24 cellular contexts compared by ENCODE assay signal in the genomic region with DNA sequence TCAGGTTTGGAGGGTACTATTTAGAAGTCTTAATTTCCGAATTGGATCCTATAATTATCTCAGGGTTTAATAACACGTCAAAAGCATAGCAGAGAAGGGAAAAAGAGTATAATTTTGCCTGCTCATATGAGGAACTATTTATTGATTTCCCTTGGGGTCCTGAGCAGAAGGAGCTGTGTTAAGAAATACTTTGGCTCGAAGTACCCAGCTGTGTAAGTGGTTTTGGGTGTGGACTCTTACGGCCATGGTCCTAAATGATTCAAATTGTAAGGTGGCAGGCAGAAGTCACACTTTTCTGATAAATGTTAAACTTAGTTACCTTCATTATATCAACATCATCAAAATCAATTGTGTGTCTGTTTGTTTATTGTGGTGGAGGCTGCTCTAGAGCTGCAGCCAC.
"Had no signal": no experiment of that assay in that cellular context is flagged by ENCODE, and none has a peak within 500 bp of the region (broad histone marks: within the 10 kb centered on the region; RNA-seq: fewer than 3 reads in every experiment).

No MANE protein-coding gene starts in this region.

- H3K4me3 ChIP-seq: heart right ventricle, lung, skin epidermis, uterus had no signal

- H3K27ac Mint-ChIP-seq: activated CD4-positive, alpha-beta T cell treated with anti-CD3 and anti-CD28 coated beads for 36 hours; activated naive CD4-positive, alpha-beta T cell treated with anti-CD3 and anti-CD28 coated beads, Interleukin-2, amount 50 U/mL, for 72 hours; activated T-cell treated with anti-CD3 and anti-CD28 coated beads, Interleukin-2, amount 50 U/mL, for 72 hours; dendritic cell treated with granulocyte-macrophage colony-stimulating factor and Interleukin-4, amounts not matched to agents 40 ng/mL and 50 ng/mL, for 4 days; endodermal cell; natural killer cell; stimulated activated naive CD8-positive, alpha-beta T cell treated with anti-CD3 and anti-CD28 coated beads, Interleukin-15, Interleukin-2, amounts not matched to agents 100 ng/mL and 50 ng/mL, for 24 hours; T-helper 2 cell treated with Interferon-gamma antibody and Interleukin-4, amounts not matched to agents 5 μg/mL and 100 μg/mL, for 36 hours; type B pancreatic cell had no signal

- H3K27ac ChIP-seq: heart right ventricle, skin epidermis, uterus had no signal

- H3K27me3 Mint-ChIP-seq: central memory CD8-positive, alpha-beta T cell; dendritic cell treated with granulocyte-macrophage colony-stimulating factor and Interleukin-4, amounts not matched to agents 40 ng/mL and 50 ng/mL, for 4 days; stimulated activated naive CD8-positive, alpha-beta T cell treated with anti-CD3 and anti-CD28 coated beads, Interleukin-15, Interleukin-2, amounts not matched to agents 100 ng/mL and 50 ng/mL, for 24 hours had no signal

- ATAC-seq: activated CD4-positive, alpha-beta T cell treated with anti-CD3 and anti-CD28 coated beads for 36 hours; activated naive CD4-positive, alpha-beta T cell treated with anti-CD3 and anti-CD28 coated beads, Interleukin-2, amount 50 U/mL, for 72 hours; activated T-cell treated with anti-CD3 and anti-CD28 coated beads, Interleukin-2, amount 50 U/mL, for 72 hours; esophagus mucosa; heart right ventricle; natural killer cell had no signal

- H3K4me1 Mint-ChIP-seq: activated CD4-positive, alpha-beta T cell treated with anti-CD3 and anti-CD28 coated beads for 36 hours; central memory CD8-positive, alpha-beta T cell; natural killer cell had no signal

- H3K36me3 ChIP-seq: heart right ventricle, uterus had no signal

- H3K4me1 ChIP-seq: heart right ventricle, uterus had no signal

- H3K9me3 ChIP-seq: heart right ventricle, uterus had no signal

- DNase-seq: activated CD4-positive, alpha-beta T cell treated with anti-CD3 and anti-CD28 coated beads for 36 hours; activated CD4-positive, CD25-positive, alpha-beta regulatory T cell; activated naive CD4-positive, alpha-beta T cell; activated T-cell treated with anti-CD3 and anti-CD28 coated beads for 4 hours; activated T-cell treated with anti-CD3 and anti-CD28 coated beads, Interleukin-2, amount 50 U/mL, for 72 hours; endodermal cell; foreskin fibroblast; heart right ventricle; mesendoderm; natural killer cell; posterior cingulate gyrus; stimulated activated CD4-positive, alpha-beta T cell treated with anti-CD3 and anti-CD28 coated beads, Interleukin-12 subunit alpha, Interleukin-12 subunit beta, amount 100 ng/mL, for 4 hours; stimulated activated CD4-positive, alpha-beta T cell treated with anti-CD3 and anti-CD28 coated beads, Interleukin-4, amount 100 ng/mL, for 1 hour; substantia nigra; uterus had no signal

- H3K27me3 ChIP-seq: uterus had no signal

- H3K4me3 Mint-ChIP-seq: activated CD4-positive, alpha-beta T cell treated with anti-CD3 and anti-CD28 coated beads for 36 hours; activated T-cell treated with anti-CD3 and anti-CD28 coated beads, Interleukin-2, amount 50 U/mL, for 72 hours; central memory CD8-positive, alpha-beta T cell; dendritic cell treated with granulocyte-macrophage colony-stimulating factor and Interleukin-4, amounts not matched to agents 40 ng/mL and 50 ng/mL, for 4 days; endodermal cell; natural killer cell; stimulated activated naive CD8-positive, alpha-beta T cell treated with anti-CD3 and anti-CD28 coated beads, Interleukin-15, Interleukin-2, amounts not matched to agents 100 ng/mL and 50 ng/mL, for 24 hours; T-helper 2 cell treated with Interferon-gamma antibody and Interleukin-4, amounts not matched to agents 5 μg/mL and 100 μg/mL, for 36 hours; type B pancreatic cell had no signal

- H3K36me3 Mint-ChIP-seq: activated naive CD4-positive, alpha-beta T cell treated with anti-CD3 and anti-CD28 coated beads, Interleukin-2, amount 50 U/mL, for 72 hours; natural killer cell; type B pancreatic cell had no signal

- H3K9me3 Mint-ChIP-seq: activated T-cell treated with anti-CD3 and anti-CD28 coated beads, Interleukin-2, amount 50 U/mL, for 72 hours; dendritic cell treated with granulocyte-macrophage colony-stimulating factor and Interleukin-4, amounts not matched to agents 40 ng/mL and 50 ng/mL, for 4 days; endodermal cell; stimulated activated naive CD8-positive, alpha-beta T cell treated with anti-CD3 and anti-CD28 coated beads, Interleukin-15, Interleukin-2, amounts not matched to agents 100 ng/mL and 50 ng/mL, for 24 hours; T-helper 2 cell treated with Interferon-gamma antibody and Interleukin-4, amounts not matched to agents 5 μg/mL and 100 μg/mL, for 36 hours; type B pancreatic cell had no signal
